Comparison of ENCODE assay signal across 31 cellular contexts in the genomic region with DNA sequence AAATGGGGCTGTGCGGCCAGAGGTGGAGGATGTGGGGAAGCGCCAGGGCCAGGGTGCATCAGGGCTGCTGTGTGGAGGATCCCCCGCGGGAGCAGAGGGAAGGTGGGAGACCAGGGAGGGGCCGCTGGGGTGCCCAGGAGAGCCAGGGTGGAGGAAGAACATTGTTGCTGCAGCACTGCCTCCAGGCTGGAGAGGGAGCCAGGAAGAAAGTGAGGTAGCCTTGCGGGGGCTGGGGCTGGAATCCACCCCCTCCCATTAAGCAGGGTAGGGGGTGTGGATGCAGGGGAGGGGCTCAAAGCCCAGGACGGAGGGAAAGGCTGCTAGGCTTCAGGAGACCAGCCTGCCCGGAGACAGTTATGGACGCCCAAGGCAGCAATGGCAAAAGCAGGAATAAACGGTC. TPM values are rescaled to one million over a fixed set of nuclear protein-coding genes. Genes with fewer than 3 reads are reported as not detected.
"Had no signal": no experiment of that assay in that cellular context is flagged by ENCODE, and none has a peak within 500 bp of the region (broad histone marks: within the 10 kb centered on the region; RNA-seq: fewer than 3 reads in every experiment).

No MANE protein-coding gene starts in this region.

- ATAC-seq: esophagus mucosa; left lobe of liver; lower lobe of right lung; stimulated activated naive CD8-positive, alpha-beta T cell treated with anti-CD3 and anti-CD28 coated beads, Interleukin-15, Interleukin-2, amounts not matched to agents 100 U/mL and 50 U/mL, for 24 hours had no signal

- DNase-seq: activated B cell treated with CpG ODN at 0.5 μM for 24 hours; activated CD4-positive, alpha-beta T cell treated with anti-CD3 and anti-CD28 coated beads for 4 hours; activated CD4-positive, alpha-beta T cell treated with anti-CD3 and anti-CD28 coated beads, Interleukin-2, amount 50 U/mL, for 48 hours; activated naive CD4-positive, alpha-beta T cell treated with Interleukin-2 at 50 U/mL for 16 hours; activated naive CD8-positive, alpha-beta T cell treated with anti-CD3 and anti-CD28 coated beads for 36 hours; activated T-cell treated with anti-CD3 and anti-CD28 coated beads, Interleukin-2, amount 50 U/mL, for 48 hours; effector memory CD4-positive, alpha-beta T cell; foreskin melanocyte; hippocampal formation; lower lobe of right lung; naive thymus-derived CD4-positive, alpha-beta T cell; spleen; stimulated activated CD4-positive, alpha-beta T cell treated with anti-CD3 and anti-CD28 coated beads, Interleukin-4, amount 100 ng/mL, for 1 hour; stimulated activated naive CD8-positive, alpha-beta T cell treated with anti-CD3 and anti-CD28 coated beads, Interleukin-15, Interleukin-2, amounts not matched to agents 100 U/mL and 50 U/mL, for 24 hours; T-helper 1 cell; upper lobe of left lung had no signal

- H3K36me3 Mint-ChIP-seq: activated naive CD8-positive, alpha-beta T cell treated with anti-CD3 and anti-CD28 coated beads for 36 hours had no signal

- H3K9me3 Mint-ChIP-seq: activated B cell treated with CpG ODN at 0.5 μM for 24 hours; activated naive CD8-positive, alpha-beta T cell treated with anti-CD3 and anti-CD28 coated beads for 36 hours; central memory CD8-positive, alpha-beta T cell; naive thymus-derived CD4-positive, alpha-beta T cell; neural crest cell had no signal

- H3K27ac ChIP-seq: breast epithelium, lower lobe of right lung, prostate gland, right atrium auricular region, spleen, upper lobe of left lung had no signal

- H3K4me3 Mint-ChIP-seq: activated B cell treated with CpG ODN at 0.5 μM for 24 hours; activated naive CD8-positive, alpha-beta T cell treated with anti-CD3 and anti-CD28 coated beads for 36 hours; central memory CD8-positive, alpha-beta T cell; naive thymus-derived CD4-positive, alpha-beta T cell; neural crest cell had no signal

- FAIRE-seq: astrocyte, colon, endothelial cell of umbilical vein, keratinocyte had no signal

- H3K27me3 ChIP-seq: breast epithelium, right atrium auricular region, spleen, upper lobe of left lung had no signal

- H3K4me1 ChIP-seq: breast epithelium, lower lobe of right lung, prostate gland, right atrium auricular region, upper lobe of left lung had no signal

- H3K4me3 ChIP-seq: breast epithelium, lower lobe of right lung, prostate gland, right atrium auricular region, spleen, upper lobe of left lung had no signal

- H3K36me3 ChIP-seq: breast epithelium, prostate gland had no signal

- H3K9me3 ChIP-seq: breast epithelium, lower lobe of right lung, prostate gland, right atrium auricular region, spleen, upper lobe of left lung had no signal

- H3K4me1 Mint-ChIP-seq: activated naive CD8-positive, alpha-beta T cell treated with anti-CD3 and anti-CD28 coated beads for 36 hours; central memory CD8-positive, alpha-beta T cell; neural crest cell had no signal

- H3K27ac Mint-ChIP-seq: activated B cell treated with CpG ODN at 0.5 μM for 24 hours; activated naive CD8-positive, alpha-beta T cell treated with anti-CD3 and anti-CD28 coated beads for 36 hours; naive thymus-derived CD4-positive, alpha-beta T cell had no signal

- H3K27me3 Mint-ChIP-seq: activated B cell treated with CpG ODN at 0.5 μM for 24 hours; activated naive CD8-positive, alpha-beta T cell treated with anti-CD3 and anti-CD28 coated beads for 36 hours; central memory CD8-positive, alpha-beta T cell; naive thymus-derived CD4-positive, alpha-beta T cell had no signal

RNA-seq across cellular contexts. Expression of a gene that starts 15.1 kb away (rescaled TPM):
- total RNA-seq: astrocyte, breast epithelium, dermis microvascular lymphatic vessel endothelial cell, endothelial cell of umbilical vein, esophagus mucosa, left lobe of liver, lower lobe of right lung, mesenteric fat pad, neural crest cell, osteocyte, right atrium auricular region, subcutaneous adipose tissue had no signal
- polyA plus RNA-seq: endothelial cell of umbilical vein, keratinocyte had no signal
